ENCODE assay signal across 8 cellular contexts in the genomic region with DNA sequence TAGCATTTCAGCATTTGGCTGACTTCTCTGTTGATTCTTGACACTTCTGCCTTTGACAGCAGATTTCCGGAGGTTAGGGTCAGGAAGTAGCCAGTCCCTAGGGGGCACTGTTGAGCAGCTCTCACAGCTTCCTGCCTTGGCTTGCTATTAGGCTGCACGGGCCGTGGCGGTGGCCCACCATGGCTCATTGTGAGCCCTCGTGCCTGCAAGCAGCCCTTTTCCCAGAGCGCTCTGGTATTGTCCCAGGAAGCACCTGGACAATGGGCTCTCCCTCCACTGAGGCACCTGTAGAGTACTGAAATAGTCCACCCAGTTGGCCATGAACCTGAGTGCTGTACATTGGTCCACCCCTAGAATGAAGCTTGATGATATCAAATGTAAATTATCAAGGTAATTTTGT.
DNase-seq lines count a peak whose midpoint lies in the region; ATAC-seq, FAIRE-seq and TF ChIP-seq lines count a peak whose summit lies in the region.

No MANE protein-coding gene starts in this region.

- no peak overlapping the region for H3K4me3 Mint-ChIP-seq in CD14-positive monocyte
- no peak overlapping the region for H3K4me3 Mint-ChIP-seq in T-helper 2 cell treated with Interferon-gamma antibody and Interleukin-4, amounts not matched to agents 5 μg/mL and 100 μg/mL, for 36 hours

- H3K4me1 ChIP-seq in K562 (replicated peaks in 1 of 2; ENCODE audit: control insufficient read depth in 2 of 2, insufficient read depth in 2 of 2, low read length in 2 of 2) (no peaks in the 10 kb centered on the region; a peak in 1 of 5 replicates), liver (ENCODE audit: control insufficient read depth in 4 of 4, insufficient read depth in 4 of 4, low read length in 3 of 4) (no peaks in the 10 kb centered on the region)

- no peak for TF ChIP-seq POLR2A in K562 (conservative IDR thresholded peaks at IDR 0.05)

- TF ChIP-seq RAD21 in K562 (CRISPR knock-in tag; conservative IDR thresholded peaks at IDR 0.05 in 1 of 2, IDR thresholded peaks at IDR 0.05 in 1 of 2) (peak; percentile 41 to 52; a peak in 3 of 4 replicates), liver (IDR thresholded peaks at IDR 0.05) (peak; percentile 26 to 67)

- peaks cover 6% of the 10 kb centered on the region; the same call in 1 of the 3 replicates for H3K79me2 ChIP-seq in K562 (ENCODE audit: control insufficient read depth, insufficient read depth, low read length)

- intact Hi-C loops in CD14-positive monocyte (cut with micrococcal nuclease): loop anchor here in 1 of 2 donors (10.0 kb wide), 1 partner anchor 211 kb away; no protein-coding TSS in a partner anchor
- intact Hi-C loops in K562 (cut with micrococcal nuclease): no loop called here

- H3K9me3 Mint-ChIP-seq in CD14-positive monocyte: no peaks in the 10 kb centered on the region
- no peaks in the 10 kb centered on the region for H3K9me3 Mint-ChIP-seq in T-helper 2 cell treated with Interferon-gamma antibody and Interleukin-4, amounts not matched to agents 5 μg/mL and 100 μg/mL, for 36 hours

- peaks cover 81 to 92% of the 10 kb centered on the region in 2 donors for H3K36me3 Mint-ChIP-seq in CD14-positive monocyte
- peaks cover 61% of the 10 kb centered on the region for H3K36me3 Mint-ChIP-seq in T-helper 2 cell treated with Interferon-gamma antibody and Interleukin-4, amounts not matched to agents 5 μg/mL and 100 μg/mL, for 36 hours (ENCODE audit: low read depth)

- peaks cover 0 to 1% (median 0%) of the 10 kb centered on the region in 3 donors for H3K27me3 Mint-ChIP-seq in CD14-positive monocyte (ENCODE audit: low read depth in 3 of 3)
- H3K27me3 Mint-ChIP-seq in T-helper 2 cell treated with Interferon-gamma antibody and Interleukin-4, amounts not matched to agents 5 μg/mL and 100 μg/mL, for 36 hours (ENCODE audit: low read depth): no peaks in the 10 kb centered on the region

- H3K4me3 ChIP-seq in K562: no peak overlapping the region
- H3K4me3 ChIP-seq in liver (ENCODE audit: low read depth in 1 of 3, low read length in 3 of 3): no peak overlapping the region

- no peak for TF ChIP-seq EP300 in K562 (IDR thresholded peaks at IDR 0.05; ENCODE audit: low read length)

- FAIRE-seq in K562 (lab: Jason Lieb, UNC): peak; percentile 88

- H4K20me1 ChIP-seq in K562 (replicated peaks; ENCODE audit: control insufficient read depth, insufficient read depth, low read length): no peaks in the 10 kb centered on the region

- H3K9me3 ChIP-seq in K562 (replicated peaks; ENCODE audit: control insufficient read depth, insufficient read depth, low read depth, low read length) (no peaks in the 10 kb centered on the region), liver (ENCODE audit: control insufficient read depth in 4 of 4, low read length in 3 of 4) (no peaks in the 10 kb centered on the region)

- peaks cover 5% of the 10 kb centered on the region for H3K9me1 ChIP-seq in K562 (ENCODE audit: control insufficient read depth, insufficient read depth, low read length)

- ATAC-seq in K562 (peak; percentile 98), HG03135 (IDR thresholded peaks at IDR 0.05; ENCODE audit: unreplicated experiment) (no peak), HG03039 (IDR thresholded peaks at IDR 0.05; ENCODE audit: unreplicated experiment) (no peak)

- peak; percentile 72 for TF ChIP-seq CTCF in CD14-positive monocyte (IDR thresholded peaks at IDR 0.05)
- peak; percentile 72 to 89 (median 78) for TF ChIP-seq CTCF in K562 (IDR thresholded peaks at IDR 0.05 in 2 of 3, conservative IDR thresholded peaks at IDR 0.05 in 1 of 3; ENCODE audit: insufficient read depth in 2 of 3, low read depth in 1 of 3, low read length in 3 of 3)
- TF ChIP-seq CTCF in liver (IDR thresholded peaks at IDR 0.05; ENCODE audit: low read depth, low read length, missing input control): peak; percentile 34

- H3K9ac ChIP-seq in K562 (ENCODE audit: insufficient read depth in 1 of 2, low read depth in 2 of 2, low read length in 2 of 2) (no peak overlapping the region), liver (ENCODE audit: low read depth in 1 of 2, low read length in 2 of 2) (no peak overlapping the region)

- no peaks in the 10 kb centered on the region for H3K27me3 ChIP-seq in K562 (ENCODE audit: control insufficient read depth in 2 of 2, insufficient read depth in 2 of 2, low read length in 2 of 2)
- H3K27me3 ChIP-seq in liver (ENCODE audit: control insufficient read depth in 4 of 4, insufficient read depth in 4 of 4, low read length in 3 of 4): no peaks in the 10 kb centered on the region

- no TSS peak for BruUV-seq in K562 (replicated peaks; lab: Mats Ljungman, UMichigan)

- H3K4me2 ChIP-seq in K562 (ENCODE audit: insufficient read depth, low read length): no peak overlapping the region

- in situ Hi-C loops in K562 (cut with MboI): no loop called here

- H3K36me3 ChIP-seq in K562 (ENCODE audit: control insufficient read depth, insufficient read depth, low read length) (peaks cover 84% of the 10 kb centered on the region), liver (ENCODE audit: control insufficient read depth in 4 of 4, insufficient read depth in 3 of 4, low read depth in 1 of 4, low read length in 3 of 4) (peaks cover 8 to 56% (median 36%) of the 10 kb centered on the region in 4 donors)

- peak overlapping the region in 1 of 7 donors; percentile 26 for H3K27ac Mint-ChIP-seq in CD14-positive monocyte
- H3K27ac Mint-ChIP-seq in T-helper 2 cell treated with Interferon-gamma antibody and Interleukin-4, amounts not matched to agents 5 μg/mL and 100 μg/mL, for 36 hours: no peak overlapping the region

- POLR2A ChIA-PET in HEK293T (lab: Yijun Ruan, JAX): interaction anchor here (1.0 kb wide), 2 partner anchors 9 to 14 kb away, joined by 3 to 4 read pairs; no protein-coding TSS in a partner anchor
- POLR2A ChIA-PET in K562 (lab: Yijun Ruan, JAX): interaction anchor here (0.7 to 1.3 kb wide), 5 partner anchors 8 to 685 kb away, joined by 3 to 4 read pairs (median 3); no protein-coding TSS in a partner anchor

- 46% methylated on average over 6 of the region's 6 CpGs for WGBS in K562 (ENCODE audit: insufficient coverage, low coverage, missing lambda C conversion rate)
- 81% methylated on average over 6 of the region's 6 CpGs for WGBS in liver

- DNase-seq in CD14-positive monocyte (ENCODE audit: low spot score) (no peak), HEK293T (ENCODE audit: extremely low spot score) (peak; percentile 69), K562 (ENCODE audit: extremely low read depth in 1 of 4, low spot score in 3 of 4) (peak; percentile 62 to 76 (median 66))
- DNase-seq in T-helper 2 cell treated with Interferon-gamma antibody and Interleukin-4, amounts not matched to agents 5 μg/mL and 100 μg/mL, for 36 hours (ENCODE audit: low spot score): peak; percentile 14
- peak; percentile 18 to 28 for DNase-seq in stimulated activated CD8-positive, alpha-beta memory T cell treated with anti-CD3 and anti-CD28 coated beads, Interleukin-15, amount 100 ng/mL, for 48 hours (ENCODE audit: low read depth in 2 of 2)

- H3K4me1 Mint-ChIP-seq in CD14-positive monocyte: no peaks in the 10 kb centered on the region
- peaks cover 22% of the 10 kb centered on the region for H3K4me1 Mint-ChIP-seq in T-helper 2 cell treated with Interferon-gamma antibody and Interleukin-4, amounts not matched to agents 5 μg/mL and 100 μg/mL, for 36 hours (ENCODE audit: low read depth)

- H2AFZ ChIP-seq in K562 (ENCODE audit: low read depth, low read length): peak overlapping the region; percentile 44; the same call in 1 of the 2 replicates

- CTCF ChIA-PET in HEK293T (lab: Yijun Ruan, JAX) (interaction anchor here (0.6 to 1.2 kb wide), 10 partner anchors 8 to 305 kb away, joined by 3 to 6 read pairs (median 4); no protein-coding TSS in a partner anchor), K562 (lab: Yijun Ruan, JAX; ENCODE audit: low intra/inter-chr PET ratio) (interaction anchor here (0.6 kb wide), 4 partner anchors 33 to 505 kb away, joined by 3 to 4 read pairs (median 3); no protein-coding TSS in a partner anchor)

- H3K27ac ChIP-seq in K562 (ENCODE audit: extremely low read depth, low read depth, low read length) (no peak overlapping the region; the same call in 2 of the 3 replicates), liver (ENCODE audit: low read depth in 1 of 2, low read length in 2 of 2) (no peak overlapping the region)

TF ChIP-seq in HEK293T, 16 proteins besides CTCF, POLR2A, EP300 and RAD21 (continues in another document):
- TF ChIP-seq LEF1 (IDR thresholded peaks at IDR 0.05; ENCODE audit: borderline replicate concordance) (no peak), ZNF384 (IDR thresholded peaks at IDR 0.05) (no peak), NFRKB (IDR thresholded peaks at IDR 0.05) (no peak), SUZ12 (IDR thresholded peaks at IDR 0.05) (no peak), FOXK2 (IDR thresholded peaks at IDR 0.05) (no peak), FOXA1 (IDR thresholded peaks at IDR 0.05) (no peak), ARNT (IDR thresholded peaks at IDR 0.05) (no peak), HDGF (IDR thresholded peaks at IDR 0.05; ENCODE audit: borderline replicate concordance) (no peak), L3MBTL2 (conservative IDR thresholded peaks at IDR 0.05) (no peak)

TF ChIP-seq in K562, 482 proteins besides CTCF, POLR2A, EP300 and RAD21 (continues in another document):
- TF ChIP-seq, protein P1, sequence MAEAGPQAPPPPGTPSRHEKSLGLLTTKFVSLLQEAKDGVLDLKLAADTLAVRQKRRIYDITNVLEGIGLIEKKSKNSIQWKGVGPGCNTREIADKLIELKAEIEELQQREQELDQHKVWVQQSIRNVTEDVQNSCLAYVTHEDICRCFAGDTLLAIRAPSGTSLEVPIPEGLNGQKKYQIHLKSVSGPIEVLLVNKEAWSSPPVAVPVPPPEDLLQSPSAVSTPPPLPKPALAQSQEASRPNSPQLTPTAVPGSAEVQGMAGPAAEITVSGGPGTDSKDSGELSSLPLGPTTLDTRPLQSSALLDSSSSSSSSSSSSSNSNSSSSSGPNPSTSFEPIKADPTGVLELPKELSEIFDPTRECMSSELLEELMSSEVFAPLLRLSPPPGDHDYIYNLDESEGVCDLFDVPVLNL (CRISPR knock-in tag; IDR thresholded peaks at IDR 0.05; ENCODE audit: low read depth): no peak
- TF ChIP-seq ETV1 (tag; conservative IDR thresholded peaks at IDR 0.05; ENCODE audit: low read depth): peak; percentile 73
- TF ChIP-seq ELF2 (CRISPR knock-in tag; IDR thresholded peaks at IDR 0.05): no peak
- TF ChIP-seq PHB (CRISPR knock-in tag; IDR thresholded peaks at IDR 0.05): no peak
